8 cellular contexts compared by ENCODE assay signal in the genomic region with DNA sequence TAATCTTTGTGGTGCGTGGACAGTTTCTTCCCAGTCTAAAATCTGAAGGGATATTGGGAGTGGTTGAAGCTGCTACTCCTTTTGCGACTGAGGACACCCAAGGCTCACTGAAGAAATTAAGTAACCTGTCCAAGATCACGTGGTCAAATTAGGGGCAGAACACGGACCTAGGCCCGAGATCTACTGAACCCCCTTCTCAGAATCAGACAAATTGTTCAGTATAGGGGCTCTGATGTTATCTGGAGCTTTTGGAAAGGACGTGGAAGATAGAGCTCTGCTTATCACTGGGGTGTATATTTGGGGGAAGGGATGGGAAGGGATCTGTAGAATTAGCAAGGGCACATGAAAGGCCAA. TPM values are rescaled to one million over a fixed set of nuclear protein-coding genes. Genes with fewer than 3 reads are reported as not detected.
DNase-seq lines count a peak whose midpoint lies in the region; ATAC-seq and TF ChIP-seq lines count a peak whose summit lies in the region.

No MANE protein-coding gene starts in this region.

- H3K27ac Mint-ChIP-seq in activated naive CD4-positive, alpha-beta T cell treated with anti-CD3 and anti-CD28 coated beads, Interleukin-2, amount 50 U/mL, for 24 hours: peak overlapping the region; percentile 98

- 5% methylated on average over 6 of the region's 6 CpGs for WGBS in right lobe of liver (ENCODE audit: insufficient coverage, low coverage, low lambda C conversion rate, missing lambda C conversion rate)
- 6% methylated on average over 6 of the region's 6 CpGs for WGBS in urinary bladder

- H3K4me1 Mint-ChIP-seq in activated naive CD4-positive, alpha-beta T cell treated with anti-CD3 and anti-CD28 coated beads, Interleukin-2, amount 50 U/mL, for 24 hours: peaks cover 40% of the 10 kb centered on the region

- no peak for TF ChIP-seq CTCF in ascending aorta (IDR thresholded peaks at IDR 0.05)
- no peak for TF ChIP-seq CTCF in right lobe of liver (IDR thresholded peaks at IDR 0.05)

- DNase-seq in activated naive CD4-positive, alpha-beta T cell treated with Interleukin-2 at 50 U/mL for 16 hours: no peak
- DNase-seq in ascending aorta (ENCODE audit: low spot score in 2 of 2) (no peak), right lobe of liver (no peak), GF-D8 (lab: John Stamatoyannopoulos, UW) (no peak), NCI-H146 treated with DMSO at 0.1 percent for 48 hours (lab: John Stamatoyannopoulos, UW; ENCODE audit: unreplicated experiment) (no peak), GM19240 (ENCODE audit: insufficient read length, low spot score) (no peak)

- H3K36me3 Mint-ChIP-seq in activated naive CD4-positive, alpha-beta T cell treated with anti-CD3 and anti-CD28 coated beads, Interleukin-2, amount 50 U/mL, for 24 hours: peaks cover 2% of the 10 kb centered on the region

- H3K27me3 ChIP-seq in ascending aorta (no peaks in the 10 kb centered on the region), right lobe of liver (no peaks in the 10 kb centered on the region)

- H3K4me3 ChIP-seq in ascending aorta (peak overlapping the region; percentile 85 to 97), right lobe of liver (peak overlapping the region; percentile 73 to 89 (median 88)), urinary bladder (ENCODE audit: low read depth, low read length) (peak overlapping the region; percentile 61)

- no peaks in the 10 kb centered on the region for H3K4me1 ChIP-seq in ascending aorta
- peaks cover 0 to 13% (median 0%) of the 10 kb centered on the region in 4 donors for H3K4me1 ChIP-seq in right lobe of liver
- H3K4me1 ChIP-seq in urinary bladder (ENCODE audit: insufficient read depth): no peaks in the 10 kb centered on the region

- H3K9me3 ChIP-seq in ascending aorta (no peaks in the 10 kb centered on the region), right lobe of liver (no peaks in the 10 kb centered on the region)

- peak overlapping the region; percentile 87 to 94 for H3K27ac ChIP-seq in ascending aorta
- peak overlapping the region; percentile 72 to 77 (median 73) for H3K27ac ChIP-seq in right lobe of liver
- H3K27ac ChIP-seq in urinary bladder (ENCODE audit: low read depth): no peak overlapping the region

- H3K36me3 ChIP-seq in ascending aorta: no peaks in the 10 kb centered on the region
- H3K36me3 ChIP-seq in right lobe of liver: no peaks in the 10 kb centered on the region
- H3K36me3 ChIP-seq in urinary bladder (ENCODE audit: insufficient read depth): no peaks in the 10 kb centered on the region

- H3K27me3 Mint-ChIP-seq in activated naive CD4-positive, alpha-beta T cell treated with anti-CD3 and anti-CD28 coated beads, Interleukin-2, amount 50 U/mL, for 24 hours: no peaks in the 10 kb centered on the region

- peak; percentile 3 to 34 (median 23) for ATAC-seq in right lobe of liver

- H3K4me3 Mint-ChIP-seq in activated naive CD4-positive, alpha-beta T cell treated with anti-CD3 and anti-CD28 coated beads, Interleukin-2, amount 50 U/mL, for 24 hours: peak overlapping the region; percentile 98

- no peaks in the 10 kb centered on the region for H3K9me3 Mint-ChIP-seq in activated naive CD4-positive, alpha-beta T cell treated with anti-CD3 and anti-CD28 coated beads, Interleukin-2, amount 50 U/mL, for 24 hours

- intact Hi-C loops in ascending aorta (cut with DNase I) (no loop called here), right lobe of liver (cut with DNase I) (loop anchor here in 1 of 2 donors (10.0 kb wide), 1 partner anchor 271 kb away; no protein-coding TSS in a partner anchor)

- no peak for TF ChIP-seq POLR2A in right lobe of liver (IDR thresholded peaks at IDR 0.05)

RNA-seq across cellular contexts. Expression of gene TANGO6, which starts 0.9 kb away (rescaled TPM):
- total RNA-seq in ascending aorta: 3.7 TPM
- total RNA-seq in right lobe of liver: 10 to 100 TPM; 10.9 to 15.5 (median 14.2) TPM
- 21.4 TPM for total RNA-seq in urinary bladder
- 11.6 TPM for polyA plus RNA-seq in urinary bladder
